Comparison of ENCODE assay signal across 4 cellular contexts in the genomic region with DNA sequence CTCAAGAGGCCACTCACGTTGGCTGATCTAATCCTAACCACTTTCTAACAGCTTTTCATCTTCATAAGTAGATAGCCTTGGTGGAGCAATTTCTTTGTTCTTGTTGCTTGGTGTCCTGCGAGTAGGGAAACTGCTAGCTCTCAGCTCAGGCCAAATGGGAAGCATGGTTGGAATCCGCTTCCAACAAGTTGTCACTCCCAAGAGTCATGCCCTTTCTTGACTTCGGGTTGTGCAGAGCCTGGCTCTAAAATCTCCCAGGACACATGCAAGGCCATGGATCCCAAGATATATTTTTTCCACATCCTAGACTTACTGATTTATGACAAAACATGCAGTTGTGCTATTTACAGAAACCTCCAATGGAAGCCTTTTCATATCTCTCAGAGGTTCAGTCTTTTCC. TPM values are rescaled to one million over a fixed set of nuclear protein-coding genes. Genes with fewer than 3 reads are reported as not detected.
"Had no signal": no experiment of that assay in that cellular context is flagged by ENCODE, and none has a peak within 500 bp of the region (broad histone marks: within the 10 kb centered on the region; RNA-seq: fewer than 3 reads in every experiment).

No MANE protein-coding gene starts in this region.

- DNase-seq: GDM1, GF-D8 had no signal

- ATAC-seq: GM12878 had no signal

- H3K4me3 ChIP-seq: GM12878 had no signal

RNA-seq across cellular contexts. Expression of a gene that starts 7.3 kb away (rescaled TPM):
- total RNA-seq: G401, GM12878 had no signal
